Comparison of ENCODE assay signal across 8 cellular contexts in genomic region chr19:342801-343421, GRCh38. TPM values are rescaled to one million over a fixed set of nuclear protein-coding genes. Genes with fewer than 3 reads are reported as not detected.
A peak's percentile ranks its signal among the peaks of the same experiment; 100 is the strongest.
DNase-seq lines count a peak whose midpoint lies in the region; ATAC-seq and TF ChIP-seq lines count a peak whose summit lies in the region.

No MANE protein-coding gene starts in this region.

- ATAC-seq in DND-41 (ENCODE audit: insufficient read depth, low read depth), result no peak
- ATAC-seq in left colon, result no peak
- ATAC-seq in GM19023 (IDR thresholded peaks at IDR 0.05; ENCODE audit: unreplicated experiment), result no peak

- intact Hi-C loops in mammary epithelial cell (cut with micrococcal nuclease), result loop anchor here (1.0 to 5.0 kb wide), 3 partner anchors 51 to 163 kb away; partner anchors contain the start of gene PLPP2
- intact Hi-C loops in left colon (cut with DNase I, micrococcal nuclease), result no loop called here

- H2AFZ ChIP-seq in DND-41 (ENCODE audit: low read depth, low read length) (no peak overlapping the region), mammary epithelial cell (ENCODE audit: low read depth, low read length) (peak overlapping the region; percentile 41)

- DNase-seq in DND-41 (no peak), NCI-H226 (peak; percentile 46), mammary epithelial cell (peak; percentile 81), left colon (peak; percentile 46 to 50), DMS53 (lab: John Stamatoyannopoulos, UW) (no peak)
- no peak for DNase-seq in activated CD4-positive, alpha-beta T cell treated with anti-CD3 and anti-CD28 coated beads for 4 hours

- H3K4me1 ChIP-seq in DND-41 (ENCODE audit: insufficient read depth, low read length), result peaks cover 55% of the 10 kb centered on the region
- peaks cover 23% of the 10 kb centered on the region for H3K4me1 ChIP-seq in mammary epithelial cell (ENCODE audit: insufficient read depth, low read length)
- peaks cover 10 to 45% (median 43%) of the 10 kb centered on the region in 5 donors for H3K4me1 ChIP-seq in subcutaneous abdominal adipose tissue (ENCODE audit: control insufficient read depth in 5 of 5, insufficient read depth in 5 of 5, low read length in 5 of 5)

- H3K4me3 ChIP-seq in DND-41 (ENCODE audit: low read depth in 1 of 2, low read length in 2 of 2) (peak overlapping the region in 1 of 2 experiments; percentile 80; a peak in 2 of 4 replicates), mammary epithelial cell (replicated peaks in 1 of 3; ENCODE audit: insufficient read depth in 1 of 3, low read depth in 2 of 3, low read length in 3 of 3) (peak overlapping the region; percentile 53 to 62 (median 57)), subcutaneous abdominal adipose tissue (ENCODE audit: low read depth in 1 of 5, low read length in 5 of 5) (peak overlapping the region; percentile 60 to 84 (median 65))

- H3K9ac ChIP-seq in DND-41 (ENCODE audit: low read depth, low read length), result peak overlapping the region; percentile 84
- H3K9ac ChIP-seq in mammary epithelial cell (ENCODE audit: insufficient read depth, low read length), result peak overlapping the region; percentile 69
- peak overlapping the region; percentile 53 to 77 (median 67) for H3K9ac ChIP-seq in subcutaneous abdominal adipose tissue (ENCODE audit: low read length in 5 of 5)

- H3K27ac ChIP-seq in DND-41 (ENCODE audit: low read length) (peak overlapping the region; percentile 71), mammary epithelial cell (ENCODE audit: insufficient read depth, low read depth, low read length) (peak overlapping the region; percentile 50), subcutaneous abdominal adipose tissue (ENCODE audit: low read depth, low read length) (peak overlapping the region; percentile 45)

- H3K36me3 ChIP-seq in DND-41 (ENCODE audit: insufficient read depth, low read length) (peaks cover 38% of the 10 kb centered on the region), mammary epithelial cell (ENCODE audit: insufficient read depth, low read length) (no peaks in the 10 kb centered on the region), subcutaneous abdominal adipose tissue (ENCODE audit: control insufficient read depth in 5 of 5, insufficient read depth in 5 of 5, low read length in 5 of 5) (peaks cover 0 to 6% (median 0%) of the 10 kb centered on the region in 5 donors)

- peaks cover 63% of the 10 kb centered on the region for H3K79me2 ChIP-seq in DND-41 (ENCODE audit: insufficient read depth, low read length)
- peaks cover 63% of the 10 kb centered on the region for H3K79me2 ChIP-seq in mammary epithelial cell (ENCODE audit: insufficient read depth, low read length)

- CTCF ChIA-PET in mammary epithelial cell (lab: Charles Lee; ENCODE audit: low non-redundant PET), result no interaction called here

- in situ Hi-C loops in mammary epithelial cell (cut with MboI; ENCODE audit: low sequenced_read_pairs in 2 of 2), result no loop called here

- H4K20me1 ChIP-seq in DND-41 (ENCODE audit: insufficient read depth, low read length) (peaks cover 43% of the 10 kb centered on the region), mammary epithelial cell (ENCODE audit: insufficient read depth, low read length) (no peaks in the 10 kb centered on the region)

- 4% methylated on average over 14 of the region's 14 CpGs for WGBS in mammary epithelial cell (ENCODE audit: low coverage, missing lambda C conversion rate)

- TF ChIP-seq CTCF in DND-41 (IDR thresholded peaks at IDR 0.05; ENCODE audit: borderline replicate concordance, extremely low read depth, low read length, poor library complexity, severe bottlenecking) (no peak), mammary epithelial cell (conservative IDR thresholded peaks at IDR 0.05 in 1 of 2, IDR thresholded peaks at IDR 0.05 in 1 of 2; ENCODE audit: extremely low read depth in 1 of 2, insufficient read depth in 1 of 2, low read depth in 1 of 2, low read length in 2 of 2) (no peak)

- H3K4me2 ChIP-seq in DND-41 (ENCODE audit: insufficient read depth, low read length), result peak overlapping the region; percentile 85
- peak overlapping the region; percentile 97 for H3K4me2 ChIP-seq in mammary epithelial cell (ENCODE audit: insufficient read depth, low read depth, low read length)

- no TSS peak for BruUV-seq in mammary epithelial cell (replicated peaks; lab: Mats Ljungman, UMichigan)

- H3K9me3 ChIP-seq in DND-41 (ENCODE audit: insufficient read depth, low read length, severe bottlenecking) (no peaks in the 10 kb centered on the region), mammary epithelial cell (replicated peaks; ENCODE audit: insufficient read depth, low read length) (no peaks in the 10 kb centered on the region), subcutaneous abdominal adipose tissue (ENCODE audit: control insufficient read depth in 5 of 5, low read length in 5 of 5) (no peaks in the 10 kb centered on the region)

- no peaks in the 10 kb centered on the region for H3K27me3 ChIP-seq in DND-41 (ENCODE audit: insufficient read depth, low read length, poor library complexity)
- H3K27me3 ChIP-seq in mammary epithelial cell (ENCODE audit: insufficient read depth, low read length), result no peaks in the 10 kb centered on the region
- H3K27me3 ChIP-seq in subcutaneous abdominal adipose tissue (ENCODE audit: control insufficient read depth in 5 of 5, insufficient read depth in 4 of 5, low read length in 5 of 5), result no peaks in the 10 kb centered on the region

- dilution Hi-C loops in mammary epithelial cell (cut with HindIII; ENCODE audit: low sequenced_read_pairs), result loop anchor here (5.0 kb wide), 3 partner anchors 36 to 119 kb away; partner anchors contain the start of gene SHC2

RNA-seq across cellular contexts. Expression of gene MIER2, which starts 1.7 kb away (rescaled TPM):
- total RNA-seq in mammary epithelial cell (10 to 100 TPM; 17.8 to 41.6 TPM), left colon (10 to 100 TPM; 14.6 to 15.7 TPM)
- 18.0 TPM for polyA plus RNA-seq in mammary epithelial cell
- polyA minus RNA-seq in mammary epithelial cell, result 102 TPM

RNA-seq across cellular contexts. Expression of gene PLPP2, which starts 51.7 kb away (rescaled TPM):
- total RNA-seq in mammary epithelial cell (10 to 100 TPM; 12.8 to 42.8 TPM), left colon (100 to 1,000 TPM in 1 of 2 donors, 10 to 100 TPM in 1; 85.2 to 109 TPM)
- polyA plus RNA-seq in mammary epithelial cell, result 45.7 TPM
- polyA minus RNA-seq in mammary epithelial cell, result 42.9 TPM

Comparison
In these comparisons a context has a peak if more than half of its experiments do, and no peak if none do; other contexts are left out.
1. DNase-seq: peak in NCI-H226 (single experiment), mammary epithelial cell (single experiment) and left colon (2 of 2); none in DND-41 (single experiment), DMS53 (single experiment) and activated CD4-positive, alpha-beta T cell treated with anti-CD3 and anti-CD28 coated beads for 4 hours (0 of 2).
2. Peak in every context shown above with its lines, with median percentiles within 50 percentile points of each other: H3K27ac ChIP-seq and H3K9ac ChIP-seq.